13 cellular contexts compared by ENCODE assay signal in the genomic region with DNA sequence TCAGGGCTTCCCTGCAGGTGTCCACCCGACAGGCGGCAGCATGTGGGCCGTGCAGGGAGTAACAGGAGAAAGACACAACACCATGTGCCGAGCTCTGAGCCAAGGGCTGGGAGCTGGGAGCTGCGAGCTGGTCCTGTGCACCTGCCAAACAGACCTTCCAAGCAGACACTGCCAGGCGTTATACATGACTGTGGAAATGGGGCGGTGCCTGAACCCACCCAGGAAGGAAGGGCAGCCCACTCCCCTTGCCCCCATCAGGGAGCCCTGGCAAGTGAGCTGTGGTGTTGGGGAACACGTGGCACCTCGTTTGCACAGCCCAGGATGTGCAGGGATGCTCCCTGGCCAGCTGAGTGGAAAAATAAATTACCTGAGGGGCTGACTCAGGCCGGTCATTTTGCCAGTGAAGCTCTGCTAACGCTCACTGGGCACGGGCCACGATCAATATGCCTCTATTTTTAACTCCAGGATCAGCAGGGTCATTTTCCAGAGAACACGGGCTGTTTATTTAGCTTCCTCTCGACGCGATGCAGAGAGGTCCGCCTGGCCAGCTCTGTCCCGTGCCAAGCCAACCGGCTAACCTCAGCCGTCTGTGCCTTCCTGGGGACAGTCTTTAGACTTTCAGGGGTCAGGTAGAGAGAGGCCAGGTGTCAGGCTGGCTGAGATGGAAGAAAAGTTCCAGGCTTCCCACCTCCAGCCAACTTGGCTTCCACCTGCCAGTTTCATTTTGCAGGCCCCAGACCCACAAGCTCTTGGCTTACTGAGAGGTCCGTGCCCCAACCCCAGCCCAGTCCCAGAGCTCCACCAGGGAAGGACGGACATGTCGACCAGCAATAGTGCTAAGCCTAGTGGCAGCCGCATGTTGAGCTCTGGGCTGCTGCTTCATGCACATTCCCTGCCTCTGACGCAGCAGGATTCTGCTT.
DNase-seq lines count a peak whose midpoint lies in the region; ATAC-seq and TF ChIP-seq lines count a peak whose summit lies in the region.
"Had no signal": no experiment of that assay in that cellular context is flagged by ENCODE, and none has a peak within 500 bp of the region (broad histone marks: within the 10 kb centered on the region; RNA-seq: fewer than 3 reads in every experiment).

No MANE protein-coding gene starts in this region.

- no peak overlapping the region for H3K4me2 ChIP-seq in GM23338

- TF ChIP-seq CTCF in LNCaP clone FGC (IDR thresholded peaks at IDR 0.05; ENCODE audit: control insufficient read depth, extremely low read depth, insufficient read depth) (no peak), GM23338 (conservative IDR thresholded peaks at IDR 0.05; ENCODE audit: low read depth in 2 of 2) (no peak), type B pancreatic cell (conservative IDR thresholded peaks at IDR 0.05) (no peak)

- DNase-seq in LNCaP clone FGC (ENCODE audit: low read depth) (peak; percentile 38), NCI-H2227 treated with DMSO at 0.1 percent for 48 hours (lab: John Stamatoyannopoulos, UW) (peak; percentile 74), left cardiac atrium (no peak), retina (peak; percentile 48), SIG-M5 treated with dmso at 0.1 percent for 504 hours (lab: John Stamatoyannopoulos, UW; ENCODE audit: unreplicated experiment) (no peak), GM23338 (ENCODE audit: low spot score) (no peak), type B pancreatic cell (ENCODE audit: extremely low spot score, unreplicated experiment) (no peak)
- DNase-seq in activated T-helper 1 cell treated with anti-CD3 and anti-CD28 coated beads, Interleukin-12 subunit alpha, Interleukin-12 subunit beta, Interleukin-2, Interleukin-4 antibody, amounts not matched to agents 30 ng/mL and 10 ng/mL and 1 ng/mL, durations not matched to agents 14 hours and 24 hours and 36 hours (ENCODE audit: low spot score): no peak
- DNase-seq: activated B cell treated with CpG ODN at 0.5 μM for 24 hours; activated naive CD4-positive, alpha-beta T cell treated with anti-CD3 and anti-CD28 coated beads, Interleukin-2, amount 10 ng/mL, durations not matched to agents 7 days and 5 days; NCI-H1694 treated with DMSO at 0.1 percent for 48 hours; stimulated activated CD4-positive, alpha-beta T cell treated with anti-CD3 and anti-CD28 coated beads, Interleukin-2, amount 100 ng/mL, for 24 hours had no signal

- no peaks in the 10 kb centered on the region for H3K9me3 Mint-ChIP-seq in GM23338
- H3K9me3 Mint-ChIP-seq in type B pancreatic cell: no peaks in the 10 kb centered on the region
- H3K9me3 Mint-ChIP-seq in activated T-helper 1 cell treated with anti-CD3 and anti-CD28 coated beads, Interleukin-12 subunit alpha, Interleukin-12 subunit beta, Interleukin-2, Interleukin-4 antibody, amounts not matched to agents 30 ng/mL and 10 ng/mL and 1 ng/mL, durations not matched to agents 14 hours and 24 hours and 36 hours: no peaks in the 10 kb centered on the region
- H3K9me3 Mint-ChIP-seq: activated B cell treated with CpG ODN at 0.5 μM for 24 hours; activated naive CD4-positive, alpha-beta T cell treated with anti-CD3 and anti-CD28 coated beads, Interleukin-2, amount 10 ng/mL, durations not matched to agents 7 days and 5 days had no signal

- H3K27ac Mint-ChIP-seq in GM23338: no peak overlapping the region
- H3K27ac Mint-ChIP-seq in type B pancreatic cell: no peak overlapping the region
- no peak overlapping the region for H3K27ac Mint-ChIP-seq in activated T-helper 1 cell treated with anti-CD3 and anti-CD28 coated beads, Interleukin-12 subunit alpha, Interleukin-12 subunit beta, Interleukin-2, Interleukin-4 antibody, amounts not matched to agents 30 ng/mL and 10 ng/mL and 1 ng/mL, durations not matched to agents 14 hours and 24 hours and 36 hours
- H3K27ac Mint-ChIP-seq: activated B cell treated with CpG ODN at 0.5 μM for 24 hours; activated naive CD4-positive, alpha-beta T cell treated with anti-CD3 and anti-CD28 coated beads, Interleukin-2, amount 10 ng/mL, durations not matched to agents 7 days and 5 days; IgD-negative memory B cell had no signal

- H3K79me2 ChIP-seq in GM23338 (replicated peaks; ENCODE audit: insufficient read depth): no peaks in the 10 kb centered on the region

- no peaks in the 10 kb centered on the region for H3K9me2 ChIP-seq in GM23338 (ENCODE audit: insufficient read depth)

- no peak overlapping the region for H3K4me3 Mint-ChIP-seq in GM23338
- no peak overlapping the region for H3K4me3 Mint-ChIP-seq in type B pancreatic cell
- H3K4me3 Mint-ChIP-seq in activated T-helper 1 cell treated with anti-CD3 and anti-CD28 coated beads, Interleukin-12 subunit alpha, Interleukin-12 subunit beta, Interleukin-2, Interleukin-4 antibody, amounts not matched to agents 30 ng/mL and 10 ng/mL and 1 ng/mL, durations not matched to agents 14 hours and 24 hours and 36 hours: no peak overlapping the region
- H3K4me3 Mint-ChIP-seq: activated B cell treated with CpG ODN at 0.5 μM for 24 hours; activated naive CD4-positive, alpha-beta T cell treated with anti-CD3 and anti-CD28 coated beads, Interleukin-2, amount 10 ng/mL, durations not matched to agents 7 days and 5 days had no signal

- H3K4me1 ChIP-seq in GM23338 (ENCODE audit: insufficient read depth): no peaks in the 10 kb centered on the region

- H3K27me3 ChIP-seq in GM23338 (ENCODE audit: insufficient read depth): no peaks in the 10 kb centered on the region

- H3K36me3 ChIP-seq in GM23338 (ENCODE audit: insufficient read depth): no peaks in the 10 kb centered on the region

- intact Hi-C loops in left cardiac atrium (cut with DNase I): no loop called here
- intact Hi-C loops in activated T-helper 1 cell treated with anti-CD3 and anti-CD28 coated beads, Interleukin-12 subunit alpha, Interleukin-12 subunit beta, Interleukin-2, Interleukin-4 antibody, amounts not matched to agents 30 ng/mL and 10 ng/mL and 1 ng/mL, durations not matched to agents 14 hours and 24 hours and 36 hours (cut with micrococcal nuclease): no loop called here

- H2AFZ ChIP-seq in GM23338: no peak overlapping the region

- no peak overlapping the region for H3K27ac ChIP-seq in GM23338 (ENCODE audit: low read depth)

- H3K4me3 ChIP-seq in LNCaP clone FGC (ENCODE audit: low read depth, low read length): no peak overlapping the region
- H3K4me3 ChIP-seq in GM23338: no peak overlapping the region

- H3K4me1 Mint-ChIP-seq in GM23338 (no peaks in the 10 kb centered on the region), type B pancreatic cell (ENCODE audit: unreplicated experiment) (peaks cover 5% of the 10 kb centered on the region)
- H3K4me1 Mint-ChIP-seq in activated T-helper 1 cell treated with anti-CD3 and anti-CD28 coated beads, Interleukin-12 subunit alpha, Interleukin-12 subunit beta, Interleukin-2, Interleukin-4 antibody, amounts not matched to agents 30 ng/mL and 10 ng/mL and 1 ng/mL, durations not matched to agents 14 hours and 24 hours and 36 hours (ENCODE audit: low read depth): no peaks in the 10 kb centered on the region
- H3K4me1 Mint-ChIP-seq: activated B cell treated with CpG ODN at 0.5 μM for 24 hours; activated naive CD4-positive, alpha-beta T cell treated with anti-CD3 and anti-CD28 coated beads, Interleukin-2, amount 10 ng/mL, durations not matched to agents 7 days and 5 days had no signal

- H3K27me3 Mint-ChIP-seq in GM23338 (ENCODE audit: insufficient read depth, low read depth, poor library complexity): peaks cover 7% of the 10 kb centered on the region
- H3K27me3 Mint-ChIP-seq in type B pancreatic cell: no peaks in the 10 kb centered on the region
- H3K27me3 Mint-ChIP-seq in activated T-helper 1 cell treated with anti-CD3 and anti-CD28 coated beads, Interleukin-12 subunit alpha, Interleukin-12 subunit beta, Interleukin-2, Interleukin-4 antibody, amounts not matched to agents 30 ng/mL and 10 ng/mL and 1 ng/mL, durations not matched to agents 14 hours and 24 hours and 36 hours (ENCODE audit: insufficient read depth): no peaks in the 10 kb centered on the region
- H3K27me3 Mint-ChIP-seq: activated B cell treated with CpG ODN at 0.5 μM for 24 hours had no signal

- H3F3A ChIP-seq in GM23338 (replicated peaks; ENCODE audit: low read depth): no peaks in the 10 kb centered on the region

- peak; percentile 36 to 48 for ATAC-seq in left cardiac atrium
- no peak for ATAC-seq in GM23338

- no peaks in the 10 kb centered on the region for H4K20me1 ChIP-seq in GM23338 (replicated peaks; ENCODE audit: insufficient read depth)

- H3K36me3 Mint-ChIP-seq in GM23338 (ENCODE audit: low read depth) (no peaks in the 10 kb centered on the region), type B pancreatic cell (no peaks in the 10 kb centered on the region)
- H3K36me3 Mint-ChIP-seq in activated T-helper 1 cell treated with anti-CD3 and anti-CD28 coated beads, Interleukin-12 subunit alpha, Interleukin-12 subunit beta, Interleukin-2, Interleukin-4 antibody, amounts not matched to agents 30 ng/mL and 10 ng/mL and 1 ng/mL, durations not matched to agents 14 hours and 24 hours and 36 hours (ENCODE audit: low read depth): no peaks in the 10 kb centered on the region
- H3K36me3 Mint-ChIP-seq: activated naive CD4-positive, alpha-beta T cell treated with anti-CD3 and anti-CD28 coated beads, Interleukin-2, amount 10 ng/mL, durations not matched to agents 7 days and 5 days had no signal

TF ChIP-seq in GM23338, 12 proteins besides CTCF, POLR2A, EP300 and RAD21 (continues in another document):
- TF ChIP-seq NANOG (IDR thresholded peaks at IDR 0.05; ENCODE audit: borderline replicate concordance): no peak
- no peak for TF ChIP-seq JUNB (IDR thresholded peaks at IDR 0.05; ENCODE audit: unreplicated experiment)

Comparison
In these comparisons a context has a peak if more than half of its experiments do, and no peak if none do; other contexts are left out.
1. DNase-seq: peak in LNCaP clone FGC (single experiment), NCI-H2227 treated with DMSO at 0.1 percent for 48 hours (single experiment) and retina (single experiment); none in left cardiac atrium (single experiment), SIG-M5 treated with dmso at 0.1 percent for 504 hours (single experiment), GM23338 (single experiment), type B pancreatic cell (single experiment) and activated T-helper 1 cell treated with anti-CD3 and anti-CD28 coated beads, Interleukin-12 subunit alpha, Interleukin-12 subunit beta, Interleukin-2, Interleukin-4 antibody, amounts not matched to agents 30 ng/mL and 10 ng/mL and 1 ng/mL, durations not matched to agents 14 hours and 24 hours and 36 hours (single experiment).